Comparison of ENCODE assay signal across 15 cellular contexts in the genomic region with DNA sequence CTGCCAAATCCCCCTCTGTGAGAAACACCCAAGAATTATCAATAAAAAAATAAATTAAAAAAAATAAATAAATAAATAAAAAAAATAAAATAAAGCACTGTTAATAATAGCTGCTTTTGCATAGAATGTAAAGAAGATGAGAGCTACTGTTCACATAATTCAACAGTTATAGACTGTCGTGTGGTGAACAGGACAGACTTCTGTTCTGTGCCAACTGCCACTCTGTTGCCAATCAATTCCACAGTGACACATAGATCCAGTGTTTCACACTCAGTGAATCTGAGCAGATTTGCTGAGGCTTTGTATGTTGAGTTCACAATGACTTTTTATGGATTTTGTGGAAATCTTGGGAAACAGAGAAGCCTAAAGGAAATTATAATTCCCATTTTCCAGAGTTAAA. TPM values are rescaled to one million over a fixed set of nuclear protein-coding genes. Genes with fewer than 3 reads are reported as not detected.
DNase-seq lines count a peak whose midpoint lies in the region; ATAC-seq and TF ChIP-seq lines count a peak whose summit lies in the region.
"Had no signal": no experiment of that assay in that cellular context is flagged by ENCODE, and none has a peak within 500 bp of the region (broad histone marks: within the 10 kb centered on the region; RNA-seq: fewer than 3 reads in every experiment).

No MANE protein-coding gene starts in this region.

- no peaks in the 10 kb centered on the region for H4K20me1 ChIP-seq in Karpas-422 (ENCODE audit: insufficient read depth, low read depth, low read length)
- H4K20me1 ChIP-seq in osteoblast (ENCODE audit: insufficient read depth, low read length) = peaks cover 3% of the 10 kb centered on the region

- no peak for TF ChIP-seq CTCF in GM06990 (IDR thresholded peaks at IDR 0.05; ENCODE audit: insufficient read depth, low read length, poor library complexity, severe bottlenecking)
- no peak for TF ChIP-seq CTCF in Panc1 (IDR thresholded peaks at IDR 0.05)
- TF ChIP-seq CTCF in osteoblast (IDR thresholded peaks at IDR 0.05; ENCODE audit: extremely low read depth, low read depth, low read length) = no peak
- TF ChIP-seq CTCF in GM10248 (IDR thresholded peaks at IDR 0.05; ENCODE audit: control extremely low read depth, extremely low read depth, low read depth, missing control alignments) = no peak
- no peak for TF ChIP-seq CTCF in A673 (conservative IDR thresholded peaks at IDR 0.05; ENCODE audit: low read depth, low read length)

- H3K27me3 ChIP-seq in GM06990 (replicated peaks; ENCODE audit: control insufficient read depth, insufficient read depth, low read length) (no peaks in the 10 kb centered on the region), Karpas-422 (ENCODE audit: low read length) (no peaks in the 10 kb centered on the region), Panc1 (ENCODE audit: control insufficient read depth, insufficient read depth, low read length) (no peaks in the 10 kb centered on the region), osteoblast (ENCODE audit: insufficient read depth, low read length) (no peaks in the 10 kb centered on the region), A673 (replicated peaks; ENCODE audit: insufficient read depth, low read depth, low read length, poor library complexity) (no peaks in the 10 kb centered on the region)

- no peak for ATAC-seq in Panc1
- no peak for ATAC-seq in GM21786 (IDR thresholded peaks at IDR 0.05; ENCODE audit: unreplicated experiment)
- ATAC-seq: PC-3 had no signal

- no peaks in the 10 kb centered on the region for H3K9me3 ChIP-seq in Karpas-422 (ENCODE audit: low read length)
- H3K9me3 ChIP-seq in Panc1 (ENCODE audit: control insufficient read depth, insufficient read depth, low read depth, low read length) = no peaks in the 10 kb centered on the region
- H3K9me3 ChIP-seq in osteoblast (ENCODE audit: low read depth, low read length) = no peaks in the 10 kb centered on the region
- H3K9me3 ChIP-seq in A673 (ENCODE audit: low read depth, low read length, poor library complexity, severe bottlenecking) = no peaks in the 10 kb centered on the region

- POLR2A ChIA-PET in Panc1 (lab: Charles Lee) (interaction anchor here (0.5 kb wide), 1 partner anchor 12 kb away, joined by 4 read pairs; no protein-coding TSS in a partner anchor), GM10248 (lab: Yijun Ruan, JAX) (no interaction called here), A673 (lab: Charles Lee; ENCODE audit: low non-redundant PET) (no interaction called here)

- BruUV-seq in Panc1 (replicated peaks; lab: Mats Ljungman, UMichigan) (no TSS peak), A673 (replicated peaks; lab: Mats Ljungman, UMichigan) (no TSS peak)

- H3K27ac ChIP-seq in Karpas-422 (ENCODE audit: low read length) (peak overlapping the region; percentile 94), Panc1 (ENCODE audit: low read length) (peak overlapping the region; percentile 86), osteoblast (ENCODE audit: low read depth, low read length) (no peak overlapping the region), A673 (ENCODE audit: low read depth, low read length, poor library complexity, severe bottlenecking) (no peak overlapping the region)

- no peaks in the 10 kb centered on the region for H3K9me2 ChIP-seq in Karpas-422 (replicated peaks; ENCODE audit: insufficient read depth, low read length)

- peaks cover 54% of the 10 kb centered on the region for H3K79me2 ChIP-seq in Karpas-422 (ENCODE audit: low read length)
- H3K79me2 ChIP-seq in osteoblast (ENCODE audit: insufficient read depth, low read length) = peaks cover 20% of the 10 kb centered on the region

- H3K4me2 ChIP-seq in Karpas-422 (ENCODE audit: low read depth, low read length, poor library complexity, severe bottlenecking) = peak overlapping the region; percentile 94
- H3K4me2 ChIP-seq in osteoblast (ENCODE audit: insufficient read depth, low read length) = peak overlapping the region; percentile 36

- no peak for DNase-seq in GM06990 (ENCODE audit: extremely low read depth, insufficient read length)
- peak; percentile 69 for DNase-seq in Karpas-422
- DNase-seq in Panc1 (ENCODE audit: low read depth, low spot score) = no peak
- no peak for DNase-seq in osteoblast (ENCODE audit: insufficient read length, low spot score, missing footprints)
- no peak for DNase-seq in GM10248 (ENCODE audit: extremely low spot score)
- no peak for DNase-seq in A673 (ENCODE audit: low spot score)
- no peak for DNase-seq in RPMI8226
- DNase-seq: H7, NCI-H1417, NCI-H2029, NCI-H2171 treated with DMSO at 0.1 percent for 48 hours, NCI-H510A treated with DMSO at 0.1 percent for 48 hours, PC-3, T-helper 2 cell had no signal

- peaks cover 38% of the 10 kb centered on the region for H3K4me1 ChIP-seq in Karpas-422 (ENCODE audit: low read length)
- H3K4me1 ChIP-seq in Panc1 (ENCODE audit: control insufficient read depth, insufficient read depth, low read length) = peaks cover 53% of the 10 kb centered on the region
- peaks cover 24% of the 10 kb centered on the region for H3K4me1 ChIP-seq in osteoblast (ENCODE audit: insufficient read depth, low read length)
- H3K4me1 ChIP-seq in A673 (ENCODE audit: insufficient read depth, low read length, poor library complexity, severe bottlenecking) = peaks cover 21% of the 10 kb centered on the region

- H2AFZ ChIP-seq in Karpas-422 (ENCODE audit: low read length) = no peak overlapping the region
- peak overlapping the region; percentile 41 for H2AFZ ChIP-seq in osteoblast (ENCODE audit: low read length)

- H3K4me3 ChIP-seq in GM06990 (replicated peaks; ENCODE audit: low read depth, low read length) (peak overlapping the region; percentile 14; the same call in 1 of the 2 replicates), Karpas-422 (ENCODE audit: low read length) (peak overlapping the region; percentile 60), Panc1 (ENCODE audit: low read depth in 2 of 2, low read length in 2 of 2) (no peak overlapping the region), osteoblast (ENCODE audit: insufficient read depth, low read length) (no peak overlapping the region), A673 (ENCODE audit: low read depth, low read length, poor library complexity, severe bottlenecking) (no peak overlapping the region)

- peak overlapping the region; percentile 64 for H3K9ac ChIP-seq in Karpas-422 (ENCODE audit: low read length)

- CTCF ChIA-PET in Panc1 (lab: Charles Lee) (interaction anchor here (2.4 kb wide), 1 partner anchor 55 kb away, joined by 26 read pairs; no protein-coding TSS in a partner anchor), GM10248 (lab: Yijun Ruan, JAX) (interaction anchor here (0.8 to 3.9 kb wide), 9 partner anchors 9 to 124 kb away, joined by 3 to 38 read pairs (median 4); a partner anchor contains a TSS), A673 (lab: Charles Lee) (no interaction called here)

- H3K36me3 ChIP-seq in GM06990 (ENCODE audit: control insufficient read depth, insufficient read depth, low read length) (no peaks in the 10 kb centered on the region), Karpas-422 (ENCODE audit: insufficient read depth, low read length) (no peaks in the 10 kb centered on the region), Panc1 (ENCODE audit: control insufficient read depth, insufficient read depth, low read length) (no peaks in the 10 kb centered on the region), osteoblast (ENCODE audit: insufficient read depth, low read length) (no peaks in the 10 kb centered on the region), A673 (ENCODE audit: insufficient read depth, low read length, poor library complexity, severe bottlenecking) (peaks cover 2% of the 10 kb centered on the region)

- intact Hi-C loops in Panc1 (cut with micrococcal nuclease; ENCODE audit: unreplicated experiment) (loop anchor here (5.0 kb wide), 1 partner anchor 50 kb away; no protein-coding TSS in a partner anchor), A673 (cut with micrococcal nuclease; ENCODE audit: unreplicated experiment) (loop anchor here (5.0 kb wide), 1 partner anchor 55 kb away; a partner anchor contains a TSS)

- in situ Hi-C loops in Panc1 (cut with HindIII; ENCODE audit: low pct_unique_long_range_greater_than_20kb, low sequenced_read_pairs) = no loop called here

RNA-seq across cellular contexts. Expression of a gene that starts 14.9 kb away (rescaled TPM):
- 10.4 and 11.4 TPM in 2 replicates for total RNA-seq in Karpas-422 (2014; rRNA removed; shearing (Covaris generic); ENCODE audit: low replicate concordance)
- total RNA-seq in Panc1 (2021; ENCODE audit: unreplicated experiment) = 28.9 TPM
- 9.9 TPM for polyA plus RNA-seq in Panc1 (2012; ENCODE audit: insufficient read length)
- total RNA-seq in osteoblast = 7.7 and 8.7 TPM in 2 replicates
- total RNA-seq in A673 (2021) = 59.0 and 66.2 TPM in 2 replicates

RNA-seq across cellular contexts. Expression of a gene that starts 41.5 kb away (rescaled TPM):
- total RNA-seq in Karpas-422 (2014; rRNA removed; shearing (Covaris generic); ENCODE audit: low replicate concordance) = 2.5 and 3.6 TPM in 2 replicates
- total RNA-seq in Panc1 (2021; ENCODE audit: unreplicated experiment) (5.3 TPM), osteoblast (3.3 and 3.8 TPM in 2 replicates), A673 (2021) (0.45 and 1.1 TPM in 2 replicates)
- 7.4 TPM for polyA plus RNA-seq in Panc1 (2012; ENCODE audit: insufficient read length)

RNA-seq across cellular contexts. Expression of a gene that starts 57.0 kb away (rescaled TPM):
- total RNA-seq in Karpas-422 (2014; rRNA removed; shearing (Covaris generic); ENCODE audit: low replicate concordance) = 8.3 and 12.0 TPM in 2 replicates
- total RNA-seq in Panc1 (2021; ENCODE audit: unreplicated experiment) = 16.7 TPM
- polyA plus RNA-seq in Panc1 (2012; ENCODE audit: insufficient read length) = 16.9 TPM
- total RNA-seq in osteoblast = 8.0 and 9.4 TPM in 2 replicates
- 4.7 and 6.1 TPM in 2 replicates for total RNA-seq in A673 (2021)

Comparison
In these comparisons a context has a peak if more than half of its experiments do, and no peak if none do; other contexts are left out.
1. H3K4me3 ChIP-seq: peak in GM06990 (single experiment) and Karpas-422 (single experiment); none in Panc1 (0 of 2), osteoblast (single experiment) and A673 (single experiment).
2. H3K27ac ChIP-seq: peak in Karpas-422 (single experiment) and Panc1 (single experiment); none in osteoblast (single experiment) and A673 (single experiment).